Comparison of ENCODE assay signal across 22 cellular contexts in the genomic region with DNA sequence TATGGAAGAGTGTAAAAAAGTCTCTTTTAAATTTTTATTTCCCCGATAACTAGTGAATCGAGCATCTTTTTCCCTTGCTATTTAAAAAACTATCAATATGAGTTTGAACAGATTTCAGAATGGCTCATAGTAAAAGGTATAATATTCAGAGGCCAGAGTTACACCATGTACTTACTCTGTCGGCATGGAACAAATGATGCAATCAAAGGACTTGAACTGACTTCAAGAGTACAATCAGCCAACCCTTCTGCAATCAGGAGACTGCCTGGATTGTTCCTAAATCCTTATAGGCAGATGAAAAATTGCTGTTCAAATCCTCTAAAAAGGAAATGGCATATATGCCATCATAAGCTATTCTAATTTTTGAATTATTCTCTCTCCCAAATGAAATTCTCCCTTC.
DNase-seq lines count a peak whose midpoint lies in the region; ATAC-seq, FAIRE-seq and TF ChIP-seq lines count a peak whose summit lies in the region.
"Had no signal": no experiment of that assay in that cellular context is flagged by ENCODE, and none has a peak within 500 bp of the region (broad histone marks: within the 10 kb centered on the region; RNA-seq: fewer than 3 reads in every experiment).

No MANE protein-coding gene starts in this region.

- H4K20me1 ChIP-seq in H9 (ENCODE audit: control insufficient read depth, insufficient read depth, insufficient read length) = no peaks in the 10 kb centered on the region

- no peak overlapping the region for H2AFZ ChIP-seq in H9 (ENCODE audit: low read length)

- no peak overlapping the region for H3K9ac ChIP-seq in adipocyte (ENCODE audit: low read length)
- H3K9ac ChIP-seq in H9 (ENCODE audit: extremely low read depth, insufficient read length, low read length) = no peak overlapping the region

- no peak overlapping the region for H3T11ph ChIP-seq in H9 (ENCODE audit: low read length)

- no peak overlapping the region for H2BK5ac ChIP-seq in H9 (ENCODE audit: insufficient read length, low read length)

- ATAC-seq in A549 (no peak), sciatic nerve (peak; percentile 67), GM19328 (IDR thresholded peaks at IDR 0.05; ENCODE audit: unreplicated experiment) (no peak), GM21423 (IDR thresholded peaks at IDR 0.05; ENCODE audit: unreplicated experiment) (no peak)

- CTCF ChIA-PET in A549 (lab: Yijun Ruan, JAX) = no interaction called here

- H3K4me1 ChIP-seq in A549 (no peaks in the 10 kb centered on the region), adipocyte (ENCODE audit: control insufficient read depth, insufficient read depth, low read length) (peaks cover 4% of the 10 kb centered on the region), H9 (ENCODE audit: insufficient read depth, low read length) (no peaks in the 10 kb centered on the region)
- H3K4me1 ChIP-seq: SJCRH30 had no signal

- TF ChIP-seq CTCF in A549 (IDR thresholded peaks at IDR 0.05) = no peak
- TF ChIP-seq CTCF in H9 (conservative IDR thresholded peaks at IDR 0.05) = no peak

- FAIRE-seq in A549 (lab: Jason Lieb, UNC) = peak; percentile 23
- FAIRE-seq: G401.6, GM18507, HTR-8/SVneo, RCC 7860 had no signal

- no peak overlapping the region for H3K4me2 ChIP-seq in A549
- no peak overlapping the region for H3K4me2 ChIP-seq in H9 (ENCODE audit: insufficient read depth, insufficient read length, low read length)

- no peak for TF ChIP-seq POLR2A in A549 (IDR thresholded peaks at IDR 0.05; ENCODE audit: low read length)

- no peak for TF ChIP-seq RAD21 in A549 (conservative IDR thresholded peaks at IDR 0.05 in 1 of 2, IDR thresholded peaks at IDR 0.05 in 1 of 2)

- no peaks in the 10 kb centered on the region for H3K23me2 ChIP-seq in H9 (ENCODE audit: insufficient read length, low read depth, low read length, poor library complexity, severe bottlenecking)

- H3K4me1 Mint-ChIP-seq in H9 = no peaks in the 10 kb centered on the region; a peak in 1 of 4 replicates
- H3K4me1 Mint-ChIP-seq: B cell, CD14-positive monocyte, IgD-negative memory B cell had no signal

- H3K27me3 ChIP-seq in adipocyte (replicated peaks; ENCODE audit: control insufficient read depth, insufficient read depth, low read length) (no peaks in the 10 kb centered on the region), H9 (ENCODE audit: insufficient read depth, low read length) (no peaks in the 10 kb centered on the region; the same call in 1 of the 2 replicates)

- H3K27ac ChIP-seq in A549 (no peak overlapping the region), H9 (ENCODE audit: insufficient read length, low read depth, low read length) (no peak overlapping the region)
- H3K27ac ChIP-seq: SJCRH30 had no signal

- H3K36me3 Mint-ChIP-seq in H9 (ENCODE audit: insufficient read depth in 1 of 3, low read depth in 3 of 3) = no peaks in the 10 kb centered on the region
- H3K36me3 Mint-ChIP-seq: CD14-positive monocyte, IgD-negative memory B cell had no signal

- no peaks in the 10 kb centered on the region; a peak in 1 of 5 replicates for H3K9me3 Mint-ChIP-seq in H9
- H3K9me3 Mint-ChIP-seq: CD14-positive monocyte, IgD-negative memory B cell had no signal

- POLR2A ChIA-PET in A549 (lab: Yijun Ruan, JAX) = no interaction called here

- WGBS in A549 (ENCODE audit: missing lambda C conversion rate) = 9% methylated on average over 3 of the region's 3 CpGs
- WGBS in H9 (ENCODE audit: extremely low coverage, insufficient read length, low lambda C conversion rate) = no CpG with 5 or more reads among the region's 3 CpGs

- H2AK5ac ChIP-seq in H9 (ENCODE audit: insufficient read length, low read length) = no peak overlapping the region

- no peak for TF ChIP-seq EP300 in A549 (IDR thresholded peaks at IDR 0.05)

- no peak overlapping the region for H3K27ac Mint-ChIP-seq in H9
- H3K27ac Mint-ChIP-seq: B cell, CD14-positive monocyte, IgD-negative memory B cell had no signal

- DNase-seq in A549 (ENCODE audit: low read depth in 1 of 2, low spot score in 1 of 2) (no peak), adipocyte (ENCODE audit: low read depth) (peak; percentile 33), fibroblast of the conjunctiva (ENCODE audit: low read depth) (peak; percentile 1), sciatic nerve (ENCODE audit: low spot score) (no peak), H9 (no peak)
- DNase-seq: Karpas-422, NCI-H1417, NCI-H1694 treated with DMSO at 0.1 percent for 48 hours, NCI-H2081 treated with DMSO at 0.1 percent for 48 hours, NCI-H2171 treated with DMSO at 0.1 percent for 48 hours, NCI-H446, NCI-H526, SJCRH30 had no signal

- intact Hi-C loops in sciatic nerve (cut with DNase I) = no loop called here

- H4K91ac ChIP-seq in H9 (ENCODE audit: insufficient read length, low read depth, low read length) = no peak overlapping the region

- H3K9me3 ChIP-seq in A549 (no peaks in the 10 kb centered on the region), adipocyte (ENCODE audit: control insufficient read depth, low read length) (no peaks in the 10 kb centered on the region), H9 (ENCODE audit: control insufficient read depth, low read depth, low read length) (no peaks in the 10 kb centered on the region)
- H3K9me3 ChIP-seq: SJCRH30 had no signal

- no peak overlapping the region for H4K8ac ChIP-seq in H9 (replicated peaks; ENCODE audit: insufficient read length, low read depth, low read length)

- H3K14ac ChIP-seq in H9 (ENCODE audit: insufficient read depth, low read length) = no peak overlapping the region

- no peaks in the 10 kb centered on the region for H3K36me3 ChIP-seq in adipocyte (ENCODE audit: control insufficient read depth, insufficient read depth, low read length, severe bottlenecking)
- H3K36me3 ChIP-seq: SJCRH30 had no signal

- H3K27me3 Mint-ChIP-seq in H9 (ENCODE audit: low read depth) = no peaks in the 10 kb centered on the region
- H3K27me3 Mint-ChIP-seq: B cell, IgD-negative memory B cell had no signal

- H3K4me3 ChIP-seq in A549 (no peak overlapping the region), adipocyte (ENCODE audit: low read length) (no peak overlapping the region)
- H3K4me3 ChIP-seq: SJCRH30 had no signal

- no peak overlapping the region for H2BK20ac ChIP-seq in H9 (ENCODE audit: low read depth, low read length, poor library complexity, severe bottlenecking)

- no peak overlapping the region for H2BK12ac ChIP-seq in H9 (ENCODE audit: insufficient read length, low read depth, low read length)

- no peak overlapping the region for H3K23ac ChIP-seq in H9 (ENCODE audit: insufficient read length, low read depth, low read length)

- H3K79me2 ChIP-seq in H9 (ENCODE audit: insufficient read depth, low read length) = no peaks in the 10 kb centered on the region

- H3K79me1 ChIP-seq in H9 (ENCODE audit: insufficient read depth, low read depth, low read length, poor library complexity, severe bottlenecking) = no peaks in the 10 kb centered on the region

- no peak overlapping the region for H3K4ac ChIP-seq in H9 (ENCODE audit: low read depth, low read length)

- no peak overlapping the region for H2BK120ac ChIP-seq in H9 (ENCODE audit: low read depth, low read length, poor library complexity, severe bottlenecking)

- no peak overlapping the region for H3K4me3 Mint-ChIP-seq in H9
- H3K4me3 Mint-ChIP-seq: B cell, CD14-positive monocyte, IgD-negative memory B cell had no signal

- no peak overlapping the region for H3K56ac ChIP-seq in H9 (ENCODE audit: insufficient read length, low read depth, low read length)

- H4K5ac ChIP-seq in H9 (ENCODE audit: insufficient read length, low read depth, low read length) = no peak overlapping the region

- no peak overlapping the region for H3K18ac ChIP-seq in H9 (ENCODE audit: insufficient read length, low read depth, low read length)

- H2BK15ac ChIP-seq in H9 (ENCODE audit: low read depth, low read length) = no peak overlapping the region

TF ChIP-seq in A549, 52 proteins besides CTCF, POLR2A, EP300 and RAD21:
- TF ChIP-seq BHLHE40 (IDR thresholded peaks at IDR 0.05; ENCODE audit: low read depth, low read length) = no peak
- TF ChIP-seq RFX5 (IDR thresholded peaks at IDR 0.05) = no peak
- no peak for TF ChIP-seq FOXS1 (CRISPR knock-in tag; IDR thresholded peaks at IDR 0.05)
- TF ChIP-seq CHD4 (IDR thresholded peaks at IDR 0.05; ENCODE audit: borderline replicate concordance) = no peak
- TF ChIP-seq HOXA7 (CRISPR knock-in tag; IDR thresholded peaks at IDR 0.05) = no peak
- TF ChIP-seq, protein P1, sequence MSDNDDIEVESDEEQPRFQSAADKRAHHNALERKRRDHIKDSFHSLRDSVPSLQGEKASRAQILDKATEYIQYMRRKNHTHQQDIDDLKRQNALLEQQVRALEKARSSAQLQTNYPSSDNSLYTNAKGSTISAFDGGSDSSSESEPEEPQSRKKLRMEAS (IDR thresholded peaks at IDR 0.05) = no peak
- no peak for TF ChIP-seq EHMT2 (IDR thresholded peaks at IDR 0.05; ENCODE audit: low read depth)
- TF ChIP-seq, protein P2, sequence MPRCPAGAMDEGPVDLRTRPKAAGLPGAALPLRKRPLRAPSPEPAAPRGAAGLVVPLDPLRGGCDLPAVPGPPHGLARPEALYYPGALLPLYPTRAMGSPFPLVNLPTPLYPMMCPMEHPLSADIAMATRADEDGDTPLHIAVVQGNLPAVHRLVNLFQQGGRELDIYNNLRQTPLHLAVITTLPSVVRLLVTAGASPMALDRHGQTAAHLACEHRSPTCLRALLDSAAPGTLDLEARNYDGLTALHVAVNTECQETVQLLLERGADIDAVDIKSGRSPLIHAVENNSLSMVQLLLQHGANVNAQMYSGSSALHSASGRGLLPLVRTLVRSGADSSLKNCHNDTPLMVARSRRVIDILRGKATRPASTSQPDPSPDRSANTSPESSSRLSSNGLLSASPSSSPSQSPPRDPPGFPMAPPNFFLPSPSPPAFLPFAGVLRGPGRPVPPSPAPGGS (IDR thresholded peaks at IDR 0.05) = no peak
- no peak for TF ChIP-seq HDAC2 (IDR thresholded peaks at IDR 0.05)
- TF ChIP-seq FOSL2 (IDR thresholded peaks at IDR 0.05) = no peak
- TF ChIP-seq FOSL2 (CRISPR knock-in tag; IDR thresholded peaks at IDR 0.05) = no peak
- no peak for TF ChIP-seq JUN (IDR thresholded peaks at IDR 0.05)

Comparison
In these comparisons a context has a peak if more than half of its experiments do, and no peak if none do; other contexts are left out.
1. DNase-seq: peak in adipocyte (single experiment) and fibroblast of the conjunctiva (single experiment); none in A549 (0 of 2), sciatic nerve (single experiment) and H9 (single experiment).